ENCODE assay signal across 8 cellular contexts in the genomic region with DNA sequence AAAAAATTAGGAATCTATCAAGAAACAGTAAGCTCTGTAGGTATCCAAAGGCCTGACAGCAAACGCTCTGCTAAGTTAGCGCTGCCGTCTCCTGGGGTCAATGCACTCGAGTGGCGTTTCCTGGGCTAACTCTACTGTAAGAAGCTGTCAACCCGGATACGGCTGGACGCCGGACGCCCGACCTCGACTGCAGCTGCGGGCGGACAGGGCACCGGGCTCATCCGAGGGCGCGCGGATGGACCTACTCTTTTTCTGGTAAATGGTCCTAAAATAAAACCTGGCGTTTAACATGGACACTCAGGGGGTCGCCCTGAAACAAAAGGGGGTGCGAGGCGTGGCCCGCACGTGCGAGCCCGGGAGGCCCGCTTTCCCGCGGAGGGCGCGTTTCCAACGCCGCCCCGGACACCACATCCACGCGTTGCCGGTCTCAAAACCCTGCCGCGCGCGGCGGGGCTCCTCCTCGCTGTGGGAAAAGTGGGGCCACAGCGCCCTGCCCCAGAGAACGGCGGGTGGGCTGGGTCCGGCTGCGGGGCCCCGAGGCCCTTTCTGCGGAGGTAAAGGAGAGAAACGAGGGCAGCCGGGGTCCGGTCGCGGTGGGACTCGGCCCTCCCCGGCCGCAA. TPM values are rescaled to one million over a fixed set of nuclear protein-coding genes. Genes with fewer than 3 reads are reported as not detected.
A peak's percentile ranks its signal among the peaks of the same experiment; 100 is the strongest.
DNase-seq lines count a peak whose midpoint lies in the region; ATAC-seq and TF ChIP-seq lines count a peak whose summit lies in the region.

No MANE protein-coding gene starts in this region.

- H3K36me3 Mint-ChIP-seq in CD8-positive, alpha-beta T cell = peaks cover 78% of the 10 kb centered on the region

- peak overlapping the region; percentile 99 for H3K4me3 ChIP-seq in CD8-positive, alpha-beta T cell (ENCODE audit: low read depth, low read length)
- H3K4me3 ChIP-seq in cardiac fibroblast (replicated peaks in 1 of 2; ENCODE audit: low read depth in 2 of 2, low read length in 2 of 2) = peak overlapping the region; percentile 97 to 99

- H3K36me3 ChIP-seq in CD8-positive, alpha-beta T cell (ENCODE audit: insufficient read depth, low read length) = peaks cover 28% of the 10 kb centered on the region

- CTCF ChIA-PET in CD8-positive, alpha-beta T cell (lab: Charles Lee) = interaction anchor here (0.6 to 3.7 kb wide), 3 partner anchors 63 to 393 kb away, joined by 3 to 23 read pairs (median 4); no protein-coding TSS in a partner anchor

- intact Hi-C loops in CD8-positive, alpha-beta T cell (cut with DNase I, micrococcal nuclease) = loop anchor here (1.0 to 10.0 kb wide), 8 partner anchors 27 to 666 kb away; partner anchors contain the start of genes ACAT2 (in 2 of the 2), SOD2 (in 2 of the 2) and WTAP (in 2 of the 2)

- H3K4me1 Mint-ChIP-seq in CD8-positive, alpha-beta T cell (ENCODE audit: low read depth) = peaks cover 65% of the 10 kb centered on the region

- H3K27me3 Mint-ChIP-seq in CD8-positive, alpha-beta T cell (ENCODE audit: low read depth) = no peaks in the 10 kb centered on the region

- DNase-seq in CD8-positive, alpha-beta T cell = peak in 5 of 7 experiments; percentile 4 to 32 (median 11)
- peak; percentile 22 for DNase-seq in SW480 (ENCODE audit: low spot score)
- peak; percentile 48 to 50 for DNase-seq in cardiac fibroblast (ENCODE audit: low read depth in 2 of 2)
- DNase-seq in kidney tubule cell (ENCODE audit: low spot score) = peak; percentile 63
- peak; percentile 5 to 27 (median 8) for DNase-seq in stimulated activated CD4-positive, alpha-beta T cell treated with anti-CD3 and anti-CD28 coated beads, TNF-alpha, amount 100 ng/mL, for 24 hours (ENCODE audit: low read depth in 3 of 3)
- DNase-seq in SKM-1 treated with dmso at 0.1 percent for 144 hours (lab: John Stamatoyannopoulos, UW; ENCODE audit: unreplicated experiment) = no peak
- DNase-seq in NCI-H187 (lab: John Stamatoyannopoulos, UW) = no peak

- no peaks in the 10 kb centered on the region for H3K27me3 ChIP-seq in CD8-positive, alpha-beta T cell (ENCODE audit: insufficient read depth, low read length)

- ATAC-seq in CD8-positive, alpha-beta T cell = no peak
- peak; percentile 0 for ATAC-seq in HG02623 (IDR thresholded peaks at IDR 0.05; ENCODE audit: unreplicated experiment)

- H3K27ac ChIP-seq in CD8-positive, alpha-beta T cell (ENCODE audit: low read depth, low read length) = peak overlapping the region; percentile 89

- POLR2A ChIA-PET in CD8-positive, alpha-beta T cell (lab: Charles Lee) = interaction anchor here (0.5 to 6.2 kb wide), 11 partner anchors 11 to 179 kb away, joined by 4 to 91 read pairs (median 7); partner anchors contain the start of genes ACAT2, SOD2 and WTAP

- H3K4me3 Mint-ChIP-seq in CD8-positive, alpha-beta T cell = peak overlapping the region; percentile 99

- no peaks in the 10 kb centered on the region for H3K9me3 Mint-ChIP-seq in CD8-positive, alpha-beta T cell

- TF ChIP-seq CTCF in CD8-positive, alpha-beta T cell (IDR thresholded peaks at IDR 0.05) = no peak
- no peak for TF ChIP-seq CTCF in cardiac fibroblast (IDR thresholded peaks at IDR 0.05; ENCODE audit: low read depth, low read length)

- H3K27ac Mint-ChIP-seq in CD8-positive, alpha-beta T cell = peak overlapping the region; percentile 90

- H3K9me3 ChIP-seq in CD8-positive, alpha-beta T cell (ENCODE audit: low read length) = no peaks in the 10 kb centered on the region

- peaks cover 55% of the 10 kb centered on the region for H3K4me1 ChIP-seq in CD8-positive, alpha-beta T cell (ENCODE audit: insufficient read depth, low read length)

RNA-seq across cellular contexts. Expression of gene TCP1, which starts 0.5 kb away (rescaled TPM):
- 100 to 1,000 TPM; 221 to 222 TPM for total RNA-seq in CD8-positive, alpha-beta T cell

RNA-seq across cellular contexts. Expression of gene MRPL18, which starts 1.4 kb away (rescaled TPM):
- 10 to 100 TPM; 17.5 to 18.8 TPM for total RNA-seq in CD8-positive, alpha-beta T cell

RNA-seq across cellular contexts. Expression of gene PNLDC1, which starts 11.2 kb away (rescaled TPM):
- total RNA-seq in CD8-positive, alpha-beta T cell = not detected

RNA-seq across cellular contexts. Expression of gene ACAT2, which starts 27.0 kb away (rescaled TPM):
- 10 to 100 TPM; 23.3 to 24.1 TPM for total RNA-seq in CD8-positive, alpha-beta T cell

Comparison
In these comparisons a context has a peak if more than half of its experiments do, and no peak if none do; other contexts are left out.
1. DNase-seq: peak in CD8-positive, alpha-beta T cell (5 of 7), SW480 (single experiment), cardiac fibroblast (2 of 2), kidney tubule cell (single experiment) and stimulated activated CD4-positive, alpha-beta T cell treated with anti-CD3 and anti-CD28 coated beads, TNF-alpha, amount 100 ng/mL, for 24 hours (3 of 3); none in SKM-1 treated with dmso at 0.1 percent for 144 hours (single experiment) and NCI-H187 (0 of 2).